In the genomic region with DNA sequence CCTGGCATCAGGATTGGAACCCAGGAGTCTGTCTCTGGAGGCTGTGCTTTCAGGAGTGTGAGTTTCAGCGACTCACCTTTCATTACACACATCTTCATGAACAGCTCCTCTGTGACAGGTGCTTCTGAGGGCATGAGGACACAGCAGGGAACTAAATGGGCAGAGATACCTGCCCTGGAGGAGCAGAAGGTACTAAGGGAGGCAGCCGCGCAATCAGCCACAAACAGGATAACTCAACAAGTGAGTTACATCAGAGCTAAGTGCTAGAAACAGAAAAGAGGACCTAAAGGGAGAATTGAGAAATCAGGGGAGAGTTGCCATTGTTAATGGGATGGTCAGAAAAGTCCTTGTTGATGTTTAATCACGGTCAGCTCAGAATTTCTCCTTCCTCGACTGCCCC, we compare ENCODE assay signal across 11 cellular contexts. TPM values are rescaled to one million over a fixed set of nuclear protein-coding genes. Genes with fewer than 3 reads are reported as not detected.
DNase-seq lines count a peak whose midpoint lies in the region; ATAC-seq and TF ChIP-seq lines count a peak whose summit lies in the region.
"Had no signal": no experiment of that assay in that cellular context is flagged by ENCODE, and none has a peak within 500 bp of the region (broad histone marks: within the 10 kb centered on the region; RNA-seq: fewer than 3 reads in every experiment).

No MANE protein-coding gene starts in this region.

- ATAC-seq in T-helper 17 cell (no peak), GM18861 (IDR thresholded peaks at IDR 0.05; ENCODE audit: unreplicated experiment) (no peak)

- H3K27me3 Mint-ChIP-seq in endodermal cell (ENCODE audit: insufficient read depth) (peaks cover 13% of the 10 kb centered on the region), T-helper 17 cell (peaks cover 17% of the 10 kb centered on the region), mesothelial cell of epicardium (ENCODE audit: low read depth) (peaks cover 4% of the 10 kb centered on the region)

- no peaks in the 10 kb centered on the region for H3K9me3 ChIP-seq in endodermal cell (ENCODE audit: control insufficient read depth, low read length)
- no peaks in the 10 kb centered on the region for H3K9me3 ChIP-seq in T-helper 17 cell (ENCODE audit: control insufficient read depth, low read length, poor library complexity, severe bottlenecking)

- no peak overlapping the region for H3K9ac ChIP-seq in endodermal cell (ENCODE audit: extremely low read depth, low read length, poor library complexity, severe bottlenecking)
- H3K9ac ChIP-seq: BLaER1, KMS-11 had no signal

- H3K36me3 ChIP-seq in endodermal cell (ENCODE audit: control insufficient read depth, insufficient read depth, low read length): no peaks in the 10 kb centered on the region
- H3K36me3 ChIP-seq: BLaER1 had no signal

- no peaks in the 10 kb centered on the region for H3K4me1 ChIP-seq in endodermal cell (ENCODE audit: control insufficient read depth, insufficient read depth, low read length)

- H3K4me1 Mint-ChIP-seq in endodermal cell (no peaks in the 10 kb centered on the region), T-helper 17 cell (peaks cover 16% of the 10 kb centered on the region), mesothelial cell of epicardium (no peaks in the 10 kb centered on the region)
- H3K4me1 Mint-ChIP-seq: CD8-positive, alpha-beta memory T cell had no signal

- H3K27ac ChIP-seq in endodermal cell (ENCODE audit: low read depth, low read length): no peak overlapping the region
- H3K27ac ChIP-seq: BLaER1, KMS-11 had no signal

- no peaks in the 10 kb centered on the region for H3K27me3 ChIP-seq in endodermal cell (ENCODE audit: control insufficient read depth, insufficient read depth, low read length, poor library complexity, severe bottlenecking)
- H3K27me3 ChIP-seq: BLaER1 had no signal

- H3K27ac Mint-ChIP-seq in endodermal cell (no peak overlapping the region), T-helper 17 cell (no peak overlapping the region), mesothelial cell of epicardium (no peak overlapping the region)
- H3K27ac Mint-ChIP-seq: CD8-positive, alpha-beta memory T cell had no signal

- H3K9me3 Mint-ChIP-seq in endodermal cell (peaks cover 7% of the 10 kb centered on the region), mesothelial cell of epicardium (peaks cover 9% of the 10 kb centered on the region)

- H3K4me3 Mint-ChIP-seq in endodermal cell (no peak overlapping the region), T-helper 17 cell (no peak overlapping the region), mesothelial cell of epicardium (no peak overlapping the region)
- H3K4me3 Mint-ChIP-seq: CD8-positive, alpha-beta memory T cell had no signal

- no peak overlapping the region for H3K4me3 ChIP-seq in endodermal cell (ENCODE audit: low read length)
- H3K4me3 ChIP-seq: BLaER1 had no signal

- DNase-seq in SIG-M5 treated with dmso at 0.1 percent for 504 hours (lab: John Stamatoyannopoulos, UW; ENCODE audit: unreplicated experiment) (peak; percentile 60), SIG-M5 (lab: John Stamatoyannopoulos, UW) (no peak), NOMO-1 treated with DMSO at 0.1 percent for 48 hours (lab: John Stamatoyannopoulos, UW; ENCODE audit: unreplicated experiment) (peak; percentile 57), endodermal cell (peak; percentile 24), T-helper 17 cell (no peak), mesothelial cell of epicardium (ENCODE audit: low spot score in 2 of 2, unreplicated experiment in 2 of 2) (no peak)

- TF ChIP-seq CTCF in endodermal cell (conservative IDR thresholded peaks at IDR 0.05) (no peak), mesothelial cell of epicardium (IDR thresholded peaks at IDR 0.05; ENCODE audit: unreplicated experiment) (no peak)

- H3K36me3 Mint-ChIP-seq in endodermal cell (ENCODE audit: low read depth) (no peaks in the 10 kb centered on the region), T-helper 17 cell (ENCODE audit: low read depth) (peaks cover 8% of the 10 kb centered on the region), mesothelial cell of epicardium (no peaks in the 10 kb centered on the region)

- 85 to 90% methylated on average over 2 to 5 of the region's 5 CpGs for WGBS in endodermal cell (ENCODE audit: insufficient coverage in 1 of 2, insufficient read length in 1 of 2), 2 experiments

RNA-seq across cellular contexts. Expression of a gene that starts 42.5 kb away (rescaled TPM):
- 10 to 100 TPM in 1 of 2 donors, 1 to 10 TPM in 1; 8.9 to 12.2 TPM for total RNA-seq in endodermal cell
- 12.9 TPM for polyA plus RNA-seq in endodermal cell (2013, experiment 1 of 2)
- polyA plus RNA-seq in endodermal cell (2013, experiment 2 of 2): 11.9 TPM
- total RNA-seq in T-helper 17 cell: under 1 TPM in 1 of 2 donors, not detected in 1; 0.12 TPM
- total RNA-seq in mesothelial cell of epicardium: 22.3 to 25.1 TPM (median 22.7 TPM) in 3 replicates

RNA-seq across cellular contexts. Expression of a gene that starts 51.1 kb away (rescaled TPM):
- 100 to 1,000 TPM; 140 to 171 TPM for total RNA-seq in endodermal cell
- 176 TPM for polyA plus RNA-seq in endodermal cell (2013, experiment 1 of 2)
- 186 TPM for polyA plus RNA-seq in endodermal cell (2013, experiment 2 of 2)
- total RNA-seq in T-helper 17 cell: under 1 TPM; 0.05 to 0.18 TPM
- 192 to 204 TPM (median 192 TPM) in 3 replicates for total RNA-seq in mesothelial cell of epicardium
- total RNA-seq: T-helper 1 cell treated with Interleukin-12 subunit alpha and Interleukin-12 subunit beta and Interleukin-4 antibody, amounts not matched to agents 30 ng/mL and 1 ng/mL, for 36 hours had no signal
- polyA plus RNA-seq: CD8-positive, alpha-beta memory T cell had no signal

Comparison
In these comparisons a context has a peak if more than half of its experiments do, and no peak if none do; other contexts are left out.
1. DNase-seq: peak in SIG-M5 treated with dmso at 0.1 percent for 504 hours (single experiment), NOMO-1 treated with DMSO at 0.1 percent for 48 hours (single experiment) and endodermal cell (single experiment); none in SIG-M5 (single experiment), T-helper 17 cell (0 of 3) and mesothelial cell of epicardium (0 of 2).
2. RNA of a gene that starts 42.5 kb away (total RNA-seq): 22.3 to 25.1 TPM in mesothelial cell of epicardium and 8.9 to 12.2 TPM in endodermal cell; 0.12 TPM in T-helper 17 cell; every median in the first group is over 4 times any median in the second.
3. RNA of a gene that starts 51.1 kb away (total RNA-seq): 192 to 204 TPM in mesothelial cell of epicardium and 140 to 171 TPM in endodermal cell; 0.05 to 0.18 TPM in T-helper 17 cell; every median in the first group is over 100 times any median in the second.